Comparison of ENCODE assay signal across 8 cellular contexts in the genomic region with DNA sequence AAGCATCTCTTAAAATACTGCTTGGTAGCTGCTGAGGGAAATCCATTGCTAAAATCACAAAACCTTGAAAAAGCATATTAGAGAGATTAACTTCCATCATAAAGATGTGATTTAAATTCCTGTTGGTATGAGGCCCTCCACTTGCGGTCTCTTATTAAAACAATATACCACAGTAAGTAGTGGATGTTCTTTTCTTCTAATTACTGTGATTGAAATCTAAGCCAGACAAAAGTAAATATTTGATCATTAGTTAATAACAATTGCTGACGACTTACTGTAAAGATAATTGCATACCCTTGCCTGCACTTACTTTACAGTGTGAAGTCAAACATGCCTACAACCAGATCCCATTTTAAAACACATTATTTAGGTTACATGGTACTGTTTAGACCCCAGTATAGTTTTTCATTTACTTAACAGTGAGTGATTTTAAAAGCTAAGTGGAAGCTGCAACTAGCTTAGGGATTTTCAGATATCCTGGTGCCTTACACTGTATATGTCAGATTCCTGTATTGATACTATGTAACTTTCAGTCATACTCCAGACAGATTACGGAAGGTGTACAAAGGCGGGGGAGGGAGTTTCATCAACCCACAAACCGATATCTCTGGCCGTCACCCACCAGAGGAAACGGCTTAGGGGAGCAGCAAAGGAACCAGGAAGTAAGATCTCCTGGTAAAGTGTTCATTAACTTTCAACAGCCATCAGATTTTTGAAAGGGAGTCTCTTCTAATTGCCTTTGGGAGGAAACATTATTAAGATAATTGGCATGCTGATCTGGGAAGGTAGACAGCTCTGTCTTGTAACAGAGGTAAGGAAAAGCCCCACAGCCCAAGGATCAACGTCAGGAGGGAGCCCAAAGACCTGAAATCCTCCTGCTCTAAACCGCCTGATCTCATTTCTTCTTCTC. TPM values are rescaled to one million over a fixed set of nuclear protein-coding genes. Genes with fewer than 3 reads are reported as not detected.
DNase-seq lines count a peak whose midpoint lies in the region; ATAC-seq lines count a peak whose summit lies in the region.

No MANE protein-coding gene starts in this region.

- peak overlapping the region; percentile 56 for H3K4me3 Mint-ChIP-seq in activated T-helper 1 cell treated with anti-CD3 and anti-CD28 coated beads, Interleukin-12 subunit alpha, Interleukin-12 subunit beta, Interleukin-2, Interleukin-4 antibody, amounts not matched to agents 30 ng/mL and 10 ng/mL and 1 ng/mL, durations not matched to agents 14 hours and 24 hours and 36 hours

- H3K27ac Mint-ChIP-seq in activated T-helper 1 cell treated with anti-CD3 and anti-CD28 coated beads, Interleukin-12 subunit alpha, Interleukin-12 subunit beta, Interleukin-2, Interleukin-4 antibody, amounts not matched to agents 30 ng/mL and 10 ng/mL and 1 ng/mL, durations not matched to agents 14 hours and 24 hours and 36 hours = no peak overlapping the region

- peaks cover 16% of the 10 kb centered on the region for H3K27me3 ChIP-seq in iPS DF 6.9 (ENCODE audit: control insufficient read depth, insufficient read depth, low read length)

- H3K9me3 Mint-ChIP-seq in activated T-helper 1 cell treated with anti-CD3 and anti-CD28 coated beads, Interleukin-12 subunit alpha, Interleukin-12 subunit beta, Interleukin-2, Interleukin-4 antibody, amounts not matched to agents 30 ng/mL and 10 ng/mL and 1 ng/mL, durations not matched to agents 14 hours and 24 hours and 36 hours = no peaks in the 10 kb centered on the region

- WGBS in iPS DF 6.9 (ENCODE audit: insufficient coverage, insufficient read length) = no CpG with 5 or more reads among the region's 9 CpGs

- H3K4me3 ChIP-seq in GM08714 (ENCODE audit: low read length) (peak overlapping the region; percentile 68), iPS DF 6.9 (ENCODE audit: low read length) (peak overlapping the region; percentile 52; the same call in 1 of the 2 replicates)

- peaks cover 2% of the 10 kb centered on the region for H3K36me3 Mint-ChIP-seq in activated T-helper 1 cell treated with anti-CD3 and anti-CD28 coated beads, Interleukin-12 subunit alpha, Interleukin-12 subunit beta, Interleukin-2, Interleukin-4 antibody, amounts not matched to agents 30 ng/mL and 10 ng/mL and 1 ng/mL, durations not matched to agents 14 hours and 24 hours and 36 hours (ENCODE audit: low read depth)

- H3K9me3 ChIP-seq in KOPT-K1 (ENCODE audit: insufficient read depth, low read length, poor library complexity, severe bottlenecking) (no peaks in the 10 kb centered on the region), iPS DF 6.9 (ENCODE audit: control insufficient read depth, insufficient read depth, low read length) (no peaks in the 10 kb centered on the region)

- intact Hi-C loops in activated T-helper 1 cell treated with anti-CD3 and anti-CD28 coated beads, Interleukin-12 subunit alpha, Interleukin-12 subunit beta, Interleukin-2, Interleukin-4 antibody, amounts not matched to agents 30 ng/mL and 10 ng/mL and 1 ng/mL, durations not matched to agents 14 hours and 24 hours and 36 hours (cut with micrococcal nuclease) = loop anchor here (5.0 to 10.0 kb wide), 4 partner anchors 84 to 789 kb away; no protein-coding TSS in a partner anchor

- no peak for ATAC-seq in HG03520 (IDR thresholded peaks at IDR 0.05; ENCODE audit: unreplicated experiment)
- ATAC-seq in HG03139 (IDR thresholded peaks at IDR 0.05; ENCODE audit: unreplicated experiment) = no peak

- H3K27ac ChIP-seq in KOPT-K1 (ENCODE audit: low read depth, low read length, poor library complexity, severe bottlenecking) = peak overlapping the region; percentile 5
- no peak overlapping the region for H3K27ac ChIP-seq in iPS DF 6.9 (ENCODE audit: low read length)

- H3K27me3 Mint-ChIP-seq in activated T-helper 1 cell treated with anti-CD3 and anti-CD28 coated beads, Interleukin-12 subunit alpha, Interleukin-12 subunit beta, Interleukin-2, Interleukin-4 antibody, amounts not matched to agents 30 ng/mL and 10 ng/mL and 1 ng/mL, durations not matched to agents 14 hours and 24 hours and 36 hours (ENCODE audit: insufficient read depth) = peaks cover 71% of the 10 kb centered on the region

- H3K4me1 Mint-ChIP-seq in activated T-helper 1 cell treated with anti-CD3 and anti-CD28 coated beads, Interleukin-12 subunit alpha, Interleukin-12 subunit beta, Interleukin-2, Interleukin-4 antibody, amounts not matched to agents 30 ng/mL and 10 ng/mL and 1 ng/mL, durations not matched to agents 14 hours and 24 hours and 36 hours (ENCODE audit: low read depth) = peaks cover 22% of the 10 kb centered on the region

- DNase-seq in activated T-helper 1 cell treated with anti-CD3 and anti-CD28 coated beads, Interleukin-12 subunit alpha, Interleukin-12 subunit beta, Interleukin-2, Interleukin-4 antibody, amounts not matched to agents 30 ng/mL and 10 ng/mL and 1 ng/mL, durations not matched to agents 14 hours and 24 hours and 36 hours (ENCODE audit: low spot score) = no peak
- no peak for DNase-seq in iPS DF 6.9 (ENCODE audit: low read depth, low spot score)
- DNase-seq in stimulated activated CD4-positive, alpha-beta T cell treated with anti-CD3 and anti-CD28 coated beads, Interleukin-2, amount 100 ng/mL, for 4 hours (ENCODE audit: low read depth) = peak; percentile 5
- no peak for DNase-seq in NCI-H1048 (lab: John Stamatoyannopoulos, UW)

- H3K36me3 ChIP-seq in KOPT-K1 (ENCODE audit: insufficient read depth, low read length) (no peaks in the 10 kb centered on the region), iPS DF 6.9 (ENCODE audit: control insufficient read depth, insufficient read depth, low read length) (no peaks in the 10 kb centered on the region)

- no peaks in the 10 kb centered on the region; the same call in 1 of the 2 replicates for H3K4me1 ChIP-seq in iPS DF 6.9 (ENCODE audit: control insufficient read depth, insufficient read depth, low read length)

RNA-seq across cellular contexts. Expression of a gene that starts 1.0 kb away (rescaled TPM):
- 1.2 and 1.7 TPM in 2 replicates for total RNA-seq in activated T-helper 1 cell treated with anti-CD3 and anti-CD28 coated beads, Interleukin-12 subunit alpha, Interleukin-12 subunit beta, Interleukin-2, Interleukin-4 antibody, amounts not matched to agents 30 ng/mL and 10 ng/mL and 1 ng/mL, durations not matched to agents 14 hours and 24 hours and 36 hours
